Comparison of ENCODE assay signal across 23 cellular contexts in the genomic region with DNA sequence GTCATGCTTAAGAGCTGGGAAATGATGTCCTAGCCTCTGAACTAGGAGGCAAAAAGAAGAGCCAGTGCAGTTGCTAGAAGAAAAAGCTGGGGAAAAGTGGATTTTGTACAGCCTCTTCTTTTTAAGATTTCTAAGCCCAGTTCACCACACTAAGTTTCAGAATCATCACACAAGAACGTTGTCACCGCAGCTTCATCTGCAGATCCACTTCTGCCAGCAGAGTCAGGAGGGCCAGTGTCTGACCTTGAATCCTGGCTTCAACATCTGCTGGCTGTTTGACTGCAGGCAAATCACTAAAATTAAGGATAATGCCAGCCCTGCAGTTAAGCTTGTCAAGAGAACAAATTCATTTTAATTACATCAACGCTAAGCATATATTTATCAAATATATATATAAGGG. TPM values are rescaled to one million over a fixed set of nuclear protein-coding genes. Genes with fewer than 3 reads are reported as not detected.
A peak's percentile ranks its signal among the peaks of the same experiment; 100 is the strongest.
DNase-seq lines count a peak whose midpoint lies in the region; ATAC-seq, FAIRE-seq and TF ChIP-seq lines count a peak whose summit lies in the region.
"Had no signal": no experiment of that assay in that cellular context is flagged by ENCODE, and none has a peak within 500 bp of the region (broad histone marks: within the 10 kb centered on the region; RNA-seq: fewer than 3 reads in every experiment).

No MANE protein-coding gene starts in this region.

- DNase-seq in GM03348 (ENCODE audit: low spot score) (peak; percentile 70), WERI-Rb-1 (no peak), fibroblast of pulmonary artery (ENCODE audit: low read depth) (peak; percentile 8), NCI-H1105 treated with DMSO at 0.1 percent for 48 hours (lab: John Stamatoyannopoulos, UW) (no peak), HepG2 (ENCODE audit: low spot score) (no peak)
- DNase-seq: CD4-positive, alpha-beta T cell; COR-L47; DMS79; Kasumi-1; NCI-H1417 treated with DMSO at 0.1 percent for 48 hours; NCI-H187 treated with DMSO at 0.1 percent for 48 hours; NCI-H2107; NCI-H510A; NCI-H748 treated with DMSO at 0.1 percent for 48 hours; PC-3; SHP77 had no signal

- H3K9ac ChIP-seq in HepG2 (ENCODE audit: insufficient read depth, low read depth, low read length) = no peak overlapping the region

- no peak overlapping the region for H3K4me2 ChIP-seq in HepG2 (ENCODE audit: low read depth, low read length)
- H3K4me2 ChIP-seq: A549 had no signal

- peaks cover 20% of the 10 kb centered on the region for H3K4me1 ChIP-seq in HepG2 (ENCODE audit: insufficient read depth, low read length)

- H3K27ac ChIP-seq in 22Rv1 (peak overlapping the region; percentile 53), WERI-Rb-1 (peak overlapping the region; percentile 73), HepG2 (ENCODE audit: extremely low read length, insufficient read depth, low read length) (no peak overlapping the region)
- H3K27ac ChIP-seq: A549 had no signal

- TF ChIP-seq CTCF in 22Rv1 (IDR thresholded peaks at IDR 0.05) (no peak), WERI-Rb-1 (IDR thresholded peaks at IDR 0.05; ENCODE audit: low read depth, low read length) (no peak), fibroblast of pulmonary artery (IDR thresholded peaks at IDR 0.05; ENCODE audit: low read length, missing control alignments) (no peak), HepG2 (CRISPR knock-in tag; IDR thresholded peaks at IDR 0.05) (no peak)

- intact Hi-C loops in HepG2 (cut with micrococcal nuclease; ENCODE audit: unreplicated experiment) = no loop called here

- 0 out of 2 replicates have a peak overlapping the region, but pooled peaks have one; percentile 6 for H3K4me3 ChIP-seq in WERI-Rb-1 (ENCODE audit: low read depth, low read length)
- H3K4me3 ChIP-seq in fibroblast of pulmonary artery (replicated peaks; ENCODE audit: low read depth, low read length) = no peak overlapping the region
- no peak overlapping the region for H3K4me3 ChIP-seq in HepG2 (replicated peaks in 1 of 3; ENCODE audit: insufficient read depth in 1 of 3, low read depth in 2 of 3, low read length in 3 of 3)
- H3K4me3 ChIP-seq: A549 had no signal

- no peak for TF ChIP-seq POLR2A in HepG2 (IDR thresholded peaks at IDR 0.05; ENCODE audit: insufficient read depth in 1 of 2, low read depth in 2 of 2, low read length in 2 of 2)

- CTCF ChIA-PET in HepG2 (lab: Yijun Ruan, JAX; ENCODE audit: low intra/inter-chr PET ratio, low total read pairs) = no interaction called here

- peaks cover 12% of the 10 kb centered on the region for H3K36me3 ChIP-seq in WERI-Rb-1
- H3K36me3 ChIP-seq in HepG2 (replicated peaks in 1 of 2; ENCODE audit: control insufficient read depth in 1 of 2, insufficient read depth in 2 of 2, low read length in 2 of 2) = peaks cover 3 to 21% of the 10 kb centered on the region in 2 experiments

- no peaks in the 10 kb centered on the region for H3K9me3 ChIP-seq in WERI-Rb-1 (ENCODE audit: severe bottlenecking)
- no peaks in the 10 kb centered on the region for H3K9me3 ChIP-seq in HepG2 (ENCODE audit: low read length)
- H3K9me3 ChIP-seq: A549 had no signal

- BruUV-seq in HepG2 (replicated peaks; lab: Mats Ljungman, UMichigan) = no TSS peak

- H2AFZ ChIP-seq in HepG2 (ENCODE audit: low read length) = no peak overlapping the region

- 98% methylated on average over 3 of the region's 3 CpGs for WGBS in HepG2 (ENCODE audit: low lambda C conversion rate)

- in situ Hi-C loops in HepG2 (cut with HindIII; ENCODE audit: extremely low pct_ligation_motif_present, low pct_unique_long_range_greater_than_20kb) = no loop called here

- FAIRE-seq in HepG2 (lab: Jason Lieb, UNC) = no peak
- FAIRE-seq: A549 had no signal

- POLR2A ChIA-PET in HepG2 (lab: Yijun Ruan, JAX) = no interaction called here

- no peak for TF ChIP-seq RAD21 in HepG2 (CRISPR knock-in tag; IDR thresholded peaks at IDR 0.05)

- no peaks in the 10 kb centered on the region for H4K20me1 ChIP-seq in HepG2 (ENCODE audit: insufficient read depth, low read length)

- TF ChIP-seq EP300 in HepG2 (IDR thresholded peaks at IDR 0.05; ENCODE audit: low read depth in 2 of 2, low read length in 2 of 2) (no peak), HepG2 (CRISPR knock-in tag; IDR thresholded peaks at IDR 0.05; ENCODE audit: borderline replicate concordance) (no peak)

- no peaks in the 10 kb centered on the region for H3K79me2 ChIP-seq in HepG2 (ENCODE audit: insufficient read depth, low read length)

- H3K27me3 ChIP-seq in WERI-Rb-1 (ENCODE audit: insufficient read depth, low read depth, severe bottlenecking) = no peaks in the 10 kb centered on the region
- H3K27me3 ChIP-seq in HepG2 (ENCODE audit: control insufficient read depth in 1 of 2, insufficient read depth in 2 of 2, low read length in 2 of 2) = no peaks in the 10 kb centered on the region

- ATAC-seq in HepG2 = no peak
- no peak for ATAC-seq in HG03139 (IDR thresholded peaks at IDR 0.05; ENCODE audit: unreplicated experiment)
- ATAC-seq: A549, PC-3 had no signal

TF ChIP-seq in HepG2, 621 proteins besides CTCF, POLR2A, EP300 and RAD21 (continues in another document):
- TF ChIP-seq, protein P1, sequence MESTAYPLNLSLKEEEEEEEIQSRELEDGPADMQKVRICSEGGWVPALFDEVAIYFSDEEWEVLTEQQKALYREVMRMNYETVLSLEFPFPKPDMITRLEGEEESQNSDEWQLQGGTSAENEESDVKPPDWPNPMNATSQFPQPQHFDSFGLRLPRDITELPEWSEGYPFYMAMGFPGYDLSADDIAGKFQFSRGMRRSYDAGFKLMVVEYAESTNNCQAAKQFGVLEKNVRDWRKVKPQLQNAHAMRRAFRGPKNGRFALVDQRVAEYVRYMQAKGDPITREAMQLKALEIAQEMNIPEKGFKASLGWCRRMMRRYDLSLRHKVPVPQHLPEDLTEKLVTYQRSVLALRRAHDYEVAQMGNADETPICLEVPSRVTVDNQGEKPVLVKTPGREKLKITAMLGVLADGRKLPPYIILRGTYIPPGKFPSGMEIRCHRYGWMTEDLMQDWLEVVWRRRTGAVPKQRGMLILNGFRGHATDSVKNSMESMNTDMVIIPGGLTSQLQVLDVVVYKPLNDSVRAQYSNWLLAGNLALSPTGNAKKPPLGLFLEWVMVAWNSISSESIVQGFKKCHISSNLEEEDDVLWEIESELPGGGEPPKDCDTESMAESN (CRISPR knock-in tag; conservative IDR thresholded peaks at IDR 0.05) = no peak
- no peak for TF ChIP-seq XRCC5 (optimal IDR thresholded peaks at IDR 0.05; ENCODE audit: low read length)
- TF ChIP-seq ESRRA (CRISPR knock-in tag; IDR thresholded peaks at IDR 0.05; ENCODE audit: low read depth) = no peak
- TF ChIP-seq ZNF10 (CRISPR knock-in tag; IDR thresholded peaks at IDR 0.05; ENCODE audit: borderline replicate concordance, low read depth) = no peak
- no peak for TF ChIP-seq NFIC (IDR thresholded peaks at IDR 0.05; ENCODE audit: low read length)
- no peak for TF ChIP-seq ZNF709 (CRISPR knock-in tag; IDR thresholded peaks at IDR 0.05)
- TF ChIP-seq XBP1 (CRISPR knock-in tag; IDR thresholded peaks at IDR 0.05) = no peak

RNA-seq across cellular contexts. Expression of a gene that starts 36.2 kb away (rescaled TPM):
- not detected in 2 replicates for total RNA-seq in HepG2 (2016; rRNA removed; fragmentation: Illumina TruSeq; extraction: Trizol)
- total RNA-seq in HepG2 (2016; cell fraction: cytosol; rRNA removed; fragmentation: Illumina TruSeq; extraction: Trizol; ENCODE audit: low read depth) = not detected in 2 replicates
- total RNA-seq in HepG2 (2016; cell fraction: insoluble cytoplasmic fraction; rRNA removed; fragmentation: Illumina TruSeq; extraction: Trizol) = not detected in 2 replicates
- total RNA-seq in HepG2 (2016; cell fraction: membrane; rRNA removed; fragmentation: Illumina TruSeq; extraction: Trizol) = not detected in 2 replicates
- not detected in 2 replicates for total RNA-seq in HepG2 (2016; cell fraction: nucleus; rRNA removed; fragmentation: Illumina TruSeq; extraction: Trizol)
- polyA plus RNA-seq in HepG2 (2011; rRNA removed) = not detected in 2 replicates
- polyA plus RNA-seq in HepG2 (2011; cell fraction: cytosol; rRNA removed) = not detected in 2 replicates
- polyA plus RNA-seq in HepG2 (2011; cell fraction: nucleus; rRNA removed) = 0.19 TPM in 1 of 2 replicates, not detected in the other
- polyA plus RNA-seq in HepG2 (2012) = not detected in 2 replicates
- polyA plus RNA-seq in HepG2 (2016; cell fraction: cytosol; fragmentation: Illumina TruSeq; extraction: Trizol; ENCODE audit: low read depth) = not detected in 2 replicates
- polyA plus RNA-seq in HepG2 (2016; cell fraction: insoluble cytoplasmic fraction; fragmentation: Illumina TruSeq; extraction: Trizol; ENCODE audit: low read depth) = not detected in 2 replicates
- not detected in 2 replicates for polyA plus RNA-seq in HepG2 (2016; cell fraction: membrane; fragmentation: Illumina TruSeq; extraction: Trizol; ENCODE audit: low read depth)
- not detected in 2 replicates for polyA plus RNA-seq in HepG2 (2016; cell fraction: nucleus; fragmentation: Illumina TruSeq; extraction: Trizol; ENCODE audit: insufficient read depth, low read depth)
- 1.1 TPM in 1 of 2 replicates, not detected in the other for polyA minus RNA-seq in HepG2 (2011; rRNA and poly(A)+ RNA removed; ENCODE audit: low replicate concordance)
- not detected in 2 replicates for polyA minus RNA-seq in HepG2 (2011; cell fraction: cytosol; rRNA and poly(A)+ RNA removed)
- not detected in 2 replicates for polyA minus RNA-seq in HepG2 (2011; cell fraction: nucleus; rRNA and poly(A)+ RNA removed)
- total RNA-seq: H4, MCF 10A, PC-3, RPMI7951 had no signal
- polyA plus RNA-seq: BJ had no signal

RNA-seq across cellular contexts. Expression of a gene that starts 47.3 kb away (rescaled TPM):
- total RNA-seq in HepG2 (2016; rRNA removed; fragmentation: Illumina TruSeq; extraction: Trizol) = 12.3 and 23.4 TPM in 2 replicates
- total RNA-seq in HepG2 (2016; cell fraction: cytosol; rRNA removed; fragmentation: Illumina TruSeq; extraction: Trizol; ENCODE audit: low read depth) = 3.2 TPM in 2 replicates
- total RNA-seq in HepG2 (2016; cell fraction: insoluble cytoplasmic fraction; rRNA removed; fragmentation: Illumina TruSeq; extraction: Trizol) = 12.5 and 24.4 TPM in 2 replicates
- total RNA-seq in HepG2 (2016; cell fraction: membrane; rRNA removed; fragmentation: Illumina TruSeq; extraction: Trizol) = 5.0 and 6.4 TPM in 2 replicates
- total RNA-seq in HepG2 (2016; cell fraction: nucleus; rRNA removed; fragmentation: Illumina TruSeq; extraction: Trizol) = 19.3 and 23.5 TPM in 2 replicates
- polyA plus RNA-seq in HepG2 (2011; rRNA removed) = 14.6 and 16.0 TPM in 2 replicates
- 10.0 and 13.4 TPM in 2 replicates for polyA plus RNA-seq in HepG2 (2011; cell fraction: cytosol; rRNA removed)
- polyA plus RNA-seq in HepG2 (2011; cell fraction: nucleus; rRNA removed) = 7.6 and 8.6 TPM in 2 replicates
- polyA plus RNA-seq in HepG2 (2012) = 25.5 and 34.1 TPM in 2 replicates
- polyA plus RNA-seq in HepG2 (2016; cell fraction: cytosol; fragmentation: Illumina TruSeq; extraction: Trizol; ENCODE audit: low read depth) = 2.2 and 2.8 TPM in 2 replicates
- polyA plus RNA-seq in HepG2 (2016; cell fraction: insoluble cytoplasmic fraction; fragmentation: Illumina TruSeq; extraction: Trizol; ENCODE audit: low read depth) = 10.7 and 11.3 TPM in 2 replicates
- polyA plus RNA-seq in HepG2 (2016; cell fraction: membrane; fragmentation: Illumina TruSeq; extraction: Trizol; ENCODE audit: low read depth) = 3.3 and 3.4 TPM in 2 replicates
- polyA plus RNA-seq in HepG2 (2016; cell fraction: nucleus; fragmentation: Illumina TruSeq; extraction: Trizol; ENCODE audit: insufficient read depth, low read depth) = 24.6 and 25.7 TPM in 2 replicates
- polyA minus RNA-seq in HepG2 (2011; rRNA and poly(A)+ RNA removed; ENCODE audit: low replicate concordance) = 33.1 and 391 TPM in 2 replicates
- polyA minus RNA-seq in HepG2 (2011; cell fraction: cytosol; rRNA and poly(A)+ RNA removed) = 18.9 and 21.0 TPM in 2 replicates
- polyA minus RNA-seq in HepG2 (2011; cell fraction: nucleus; rRNA and poly(A)+ RNA removed) = 14.8 and 15.7 TPM in 2 replicates
- total RNA-seq: H4, RPMI7951 had no signal

Comparison
In these comparisons a context has a peak if more than half of its experiments do, and no peak if none do; other contexts are left out.
1. DNase-seq: peak in GM03348 (single experiment) and fibroblast of pulmonary artery (single experiment); none in WERI-Rb-1 (single experiment), NCI-H1105 treated with DMSO at 0.1 percent for 48 hours (single experiment) and HepG2 (single experiment).